23 cellular contexts compared by ENCODE assay signal in the genomic region with DNA sequence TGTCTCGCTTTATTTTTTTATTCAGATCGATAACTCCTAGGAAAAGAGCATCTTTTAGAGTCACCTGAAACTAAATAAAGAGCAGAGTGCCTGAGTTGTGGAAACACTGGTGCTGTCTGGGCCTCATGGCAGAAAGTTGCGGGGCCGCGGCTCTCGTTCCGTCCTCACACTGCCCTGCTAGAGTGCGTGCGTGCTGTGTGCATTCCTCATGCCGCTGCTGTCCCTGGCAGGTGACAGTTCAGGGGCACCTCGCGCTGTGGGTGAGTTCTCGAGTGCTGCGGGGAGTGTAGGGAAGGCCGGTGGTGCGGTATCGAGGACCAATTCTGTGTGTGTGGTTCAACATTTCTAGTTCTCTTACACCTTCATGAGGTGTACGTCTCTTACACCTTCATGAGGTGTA.
"Had no signal": no experiment of that assay in that cellular context is flagged by ENCODE, and none has a peak within 500 bp of the region (broad histone marks: within the 10 kb centered on the region; RNA-seq: fewer than 3 reads in every experiment).

No MANE protein-coding gene starts in this region.

- H3K27ac ChIP-seq: esophagus squamous epithelium, hepatocyte, left ventricle myocardium inferior, neutrophil, sigmoid colon, skin epidermis, stomach, thoracic aorta, transverse colon had no signal

- H3K4me1 ChIP-seq: stomach had no signal

- H3K9me3 Mint-ChIP-seq: naive B cell, nephron had no signal

- H3K9me3 ChIP-seq: esophagus squamous epithelium, left ventricle myocardium inferior, neutrophil, sigmoid colon, stomach, thoracic aorta, transverse colon had no signal

- H3K27me3 Mint-ChIP-seq: naive B cell had no signal

- H3K4me3 ChIP-seq: esophagus squamous epithelium, hepatocyte, left ventricle myocardium inferior, lung, sigmoid colon, skin epidermis, stomach, thoracic aorta, transverse colon had no signal

- ATAC-seq: left cardiac atrium had no signal

- H3K4me3 Mint-ChIP-seq: nephron had no signal

- H3K27me3 ChIP-seq: esophagus squamous epithelium, hepatocyte, neutrophil, sigmoid colon, stomach, transverse colon had no signal

- DNase-seq: dermis blood vessel endothelial cell; esophagus squamous epithelium; foreskin fibroblast; head of caudate nucleus; kidney; left cardiac atrium; left ventricle myocardium inferior; mesendoderm; naive B cell; sigmoid colon; stimulated activated CD4-positive, alpha-beta T cell treated with anti-CD3 and anti-CD28 coated beads, Interleukin-2, amount 100 ng/mL, for 24 hours; stimulated activated CD4-positive, alpha-beta T cell treated with anti-CD3 and anti-CD28 coated beads, Interleukin-4, amount 100 ng/mL, for 4 hours; stimulated activated naive CD4-positive, alpha-beta T cell; stomach; substantia nigra; transverse colon had no signal

- H3K36me3 ChIP-seq: left ventricle myocardium inferior, neutrophil, sigmoid colon, thoracic aorta, transverse colon had no signal

- H3K27ac Mint-ChIP-seq: nephron had no signal

- FAIRE-seq: colon, kidney had no signal

- H2AFZ ChIP-seq: hepatocyte had no signal

- H3K4me2 ChIP-seq: hepatocyte had no signal
